Comparison of ENCODE assay signal across 26 cellular contexts in genomic region chr17:19315104-19315503, GRCh38.
"Had no signal": no experiment of that assay in that cellular context is flagged by ENCODE, and none has a peak within 500 bp of the region (broad histone marks: within the 10 kb centered on the region; RNA-seq: fewer than 3 reads in every experiment).

No MANE protein-coding gene starts in this region.

- ATAC-seq: activated CD8-positive, alpha-beta T cell treated with anti-CD3 and anti-CD28 coated beads for 36 hours; activated naive CD8-positive, alpha-beta T cell treated with anti-CD3 and anti-CD28 coated beads, Interleukin-2, amount 50 U/mL, for 24 hours; body of pancreas; esophagus mucosa; mucosa of descending colon; psoas muscle; stimulated activated effector memory CD8-positive, alpha-beta T cell treated with anti-CD3 and anti-CD28 coated beads, Interleukin-12 subunit alpha, Interleukin-12 subunit beta, amount 100 ng/mL, for 72 hours; stimulated activated naive CD8-positive, alpha-beta T cell treated with anti-CD3 and anti-CD28 coated beads, Interleukin-15, amount 100 ng/mL, for 72 hours had no signal

- H3K4me3 ChIP-seq: body of pancreas, mucosa of descending colon, ovary, psoas muscle, right atrium auricular region, testis had no signal

- H3K4me2 ChIP-seq: SK-N-SH had no signal

- H3K27ac Mint-ChIP-seq: activated CD4-positive, alpha-beta T cell treated with anti-CD3 and anti-CD28 coated beads, Interleukin-2, amount 10 ng/mL, durations not matched to agents 7 days and 5 days; activated CD8-positive, alpha-beta T cell treated with anti-CD3 and anti-CD28 coated beads for 36 hours; activated naive CD8-positive, alpha-beta T cell treated with anti-CD3 and anti-CD28 coated beads, Interleukin-2, amount 50 U/mL, for 24 hours; activated T-helper 1 cell treated with anti-CD3 and anti-CD28 coated beads, Interleukin-12 subunit alpha, Interleukin-12 subunit beta, Interleukin-2, Interleukin-4 antibody, amounts not matched to agents 30 ng/mL and 10 ng/mL and 1 ng/mL, durations not matched to agents 14 hours and 24 hours and 36 hours; stimulated activated effector memory CD8-positive, alpha-beta T cell treated with anti-CD3 and anti-CD28 coated beads, Interleukin-12 subunit alpha, Interleukin-12 subunit beta, amount 100 ng/mL, for 72 hours; stimulated activated naive CD8-positive, alpha-beta T cell treated with anti-CD3 and anti-CD28 coated beads, Interleukin-15, amount 100 ng/mL, for 72 hours had no signal

- H3K9me3 ChIP-seq: body of pancreas, mucosa of descending colon, neutrophil, ovary, psoas muscle, right atrium auricular region, SK-N-SH, testis had no signal

- H3K4me1 Mint-ChIP-seq: activated naive CD8-positive, alpha-beta T cell treated with anti-CD3 and anti-CD28 coated beads, Interleukin-2, amount 50 U/mL, for 24 hours; stimulated activated effector memory CD8-positive, alpha-beta T cell treated with anti-CD3 and anti-CD28 coated beads, Interleukin-12 subunit alpha, Interleukin-12 subunit beta, amount 100 ng/mL, for 72 hours; stimulated activated naive CD8-positive, alpha-beta T cell treated with anti-CD3 and anti-CD28 coated beads, Interleukin-15, amount 100 ng/mL, for 72 hours had no signal

- H3K27me3 ChIP-seq: body of pancreas, ovary, right atrium auricular region, testis had no signal

- H3K4me3 Mint-ChIP-seq: activated CD4-positive, alpha-beta T cell treated with anti-CD3 and anti-CD28 coated beads, Interleukin-2, amount 10 ng/mL, durations not matched to agents 7 days and 5 days; activated CD8-positive, alpha-beta T cell treated with anti-CD3 and anti-CD28 coated beads for 36 hours; activated naive CD8-positive, alpha-beta T cell treated with anti-CD3 and anti-CD28 coated beads, Interleukin-2, amount 50 U/mL, for 24 hours; activated T-helper 1 cell treated with anti-CD3 and anti-CD28 coated beads, Interleukin-12 subunit alpha, Interleukin-12 subunit beta, Interleukin-2, Interleukin-4 antibody, amounts not matched to agents 30 ng/mL and 10 ng/mL and 1 ng/mL, durations not matched to agents 14 hours and 24 hours and 36 hours; stimulated activated effector memory CD8-positive, alpha-beta T cell treated with anti-CD3 and anti-CD28 coated beads, Interleukin-12 subunit alpha, Interleukin-12 subunit beta, amount 100 ng/mL, for 72 hours; stimulated activated naive CD8-positive, alpha-beta T cell treated with anti-CD3 and anti-CD28 coated beads, Interleukin-15, amount 100 ng/mL, for 72 hours had no signal

- H3K4me1 ChIP-seq: body of pancreas had no signal

- H3K36me3 ChIP-seq: neutrophil, ovary had no signal

- H3K36me3 Mint-ChIP-seq: stimulated activated effector memory CD8-positive, alpha-beta T cell treated with anti-CD3 and anti-CD28 coated beads, Interleukin-12 subunit alpha, Interleukin-12 subunit beta, amount 100 ng/mL, for 72 hours had no signal

- DNase-seq: activated CD4-positive, alpha-beta T cell treated with anti-CD3 and anti-CD28 coated beads, Interleukin-2, amount 10 ng/mL, durations not matched to agents 7 days and 5 days; activated CD4-positive, CD25-positive, alpha-beta regulatory T cell treated with anti-CD3 and anti-CD28 coated beads, Interleukin-2, amount 50 U/mL, for 72 hours; activated CD8-positive, alpha-beta T cell treated with anti-CD3 and anti-CD28 coated beads for 36 hours; activated gamma-delta T cell; activated naive CD4-positive, alpha-beta T cell treated with anti-CD3 and anti-CD28 coated beads, Interleukin-2, amount 50 U/mL, for 16 hours; activated naive CD8-positive, alpha-beta T cell treated with anti-CD3 and anti-CD28 coated beads, Interleukin-2, amount 50 U/mL, for 24 hours; anterior cingulate cortex; body of pancreas; dermis blood vessel endothelial cell; effector memory CD4-positive, alpha-beta T cell; foreskin melanocyte; hippocampal formation; mesendoderm; mucosa of descending colon; ovary; psoas muscle; SK-N-SH; stimulated activated CD4-positive, alpha-beta T cell treated with anti-CD3 and anti-CD28 coated beads, Interleukin-2, amount 100 ng/mL, for 24 hours; stimulated activated naive CD8-positive, alpha-beta T cell treated with anti-CD3 and anti-CD28 coated beads, Interleukin-15, amount 100 ng/mL, for 72 hours; testis had no signal

- H3K9me3 Mint-ChIP-seq: activated CD4-positive, alpha-beta T cell treated with anti-CD3 and anti-CD28 coated beads, Interleukin-2, amount 10 ng/mL, durations not matched to agents 7 days and 5 days; activated CD8-positive, alpha-beta T cell treated with anti-CD3 and anti-CD28 coated beads for 36 hours; activated naive CD8-positive, alpha-beta T cell treated with anti-CD3 and anti-CD28 coated beads, Interleukin-2, amount 50 U/mL, for 24 hours; activated T-helper 1 cell treated with anti-CD3 and anti-CD28 coated beads, Interleukin-12 subunit alpha, Interleukin-12 subunit beta, Interleukin-2, Interleukin-4 antibody, amounts not matched to agents 30 ng/mL and 10 ng/mL and 1 ng/mL, durations not matched to agents 14 hours and 24 hours and 36 hours; stimulated activated effector memory CD8-positive, alpha-beta T cell treated with anti-CD3 and anti-CD28 coated beads, Interleukin-12 subunit alpha, Interleukin-12 subunit beta, amount 100 ng/mL, for 72 hours; stimulated activated naive CD8-positive, alpha-beta T cell treated with anti-CD3 and anti-CD28 coated beads, Interleukin-15, amount 100 ng/mL, for 72 hours had no signal

- H3K27ac ChIP-seq: body of pancreas, neutrophil, ovary, psoas muscle, testis, VCaP had no signal

- H3K9ac ChIP-seq: SK-N-SH had no signal
